ENCODE assay signal across 8 cellular contexts in genomic region chr21:16419188-16419874, GRCh38.
DNase-seq lines count a peak whose midpoint lies in the region; ATAC-seq and TF ChIP-seq lines count a peak whose summit lies in the region.

No MANE protein-coding gene starts in this region.

- TF ChIP-seq CTCF in HEK293 (tag by site-specific recombination; IDR thresholded peaks at IDR 0.05) (no peak), hepatocyte (IDR thresholded peaks at IDR 0.05; ENCODE audit: poor library complexity) (no peak)

- H3K9me2 ChIP-seq in hepatocyte (replicated peaks; ENCODE audit: insufficient read depth) = no peaks in the 10 kb centered on the region

- CTCF ChIA-PET in HEK293 (lab: Yijun Ruan, JAX) = no interaction called here

- peak overlapping the region; percentile 45 for H3K4me2 ChIP-seq in hepatocyte

- H3K9me3 ChIP-seq in HEK293 (ENCODE audit: control insufficient read depth, insufficient read depth, low read depth, low read length) (no peaks in the 10 kb centered on the region), adipocyte (ENCODE audit: control insufficient read depth, low read length) (no peaks in the 10 kb centered on the region), hepatocyte (ENCODE audit: low read depth) (no peaks in the 10 kb centered on the region), skeletal muscle tissue (ENCODE audit: control insufficient read depth in 3 of 3, low read length in 3 of 3) (no peaks in the 10 kb centered on the region)

- H4K20me1 ChIP-seq in hepatocyte (ENCODE audit: insufficient read depth, poor library complexity, severe bottlenecking) = no peaks in the 10 kb centered on the region

- 54% methylated on average over 13 of the region's 13 CpGs for WGBS in hepatocyte (ENCODE audit: low lambda C conversion rate, missing lambda C conversion rate)

- no peak overlapping the region for H2AFZ ChIP-seq in hepatocyte

- ATAC-seq in GM21447 (IDR thresholded peaks at IDR 0.05; ENCODE audit: unreplicated experiment) = no peak
- ATAC-seq in GM18909 (IDR thresholded peaks at IDR 0.05; ENCODE audit: poor library complexity, unreplicated experiment) = no peak
- no peak for ATAC-seq in GM21786 (IDR thresholded peaks at IDR 0.05; ENCODE audit: unreplicated experiment)

- POLR2A ChIA-PET in HEK293 (lab: Yijun Ruan, JAX) = no interaction called here

- peaks cover 6% of the 10 kb centered on the region for H3K79me2 ChIP-seq in hepatocyte

- H3K4me1 ChIP-seq in HEK293 (ENCODE audit: control insufficient read depth, insufficient read depth, low read length) (peaks cover 30% of the 10 kb centered on the region), adipocyte (ENCODE audit: control insufficient read depth, insufficient read depth, low read length) (peaks cover 31% of the 10 kb centered on the region), hepatocyte (ENCODE audit: insufficient read depth) (no peaks in the 10 kb centered on the region), skeletal muscle tissue (ENCODE audit: control insufficient read depth in 3 of 3, insufficient read depth in 3 of 3, low read length in 3 of 3) (peaks cover 3 to 10% (median 7%) of the 10 kb centered on the region in 3 donors)

- DNase-seq in adipocyte (ENCODE audit: low read depth) (peak; percentile 61), hepatocyte (ENCODE audit: low spot score) (peak; percentile 63), erythroblast (lab: John Stamatoyannopoulos, UW) (no peak)

- H3K27me3 ChIP-seq in adipocyte (replicated peaks; ENCODE audit: control insufficient read depth, insufficient read depth, low read length) = no peaks in the 10 kb centered on the region
- H3K27me3 ChIP-seq in hepatocyte = no peaks in the 10 kb centered on the region
- H3K27me3 ChIP-seq in skeletal muscle tissue (ENCODE audit: control insufficient read depth in 3 of 3, insufficient read depth in 3 of 3, low read length in 3 of 3) = no peaks in the 10 kb centered on the region

- H3K27ac ChIP-seq in HEK293 (ENCODE audit: extremely low read depth, low read depth, low read length) = peak overlapping the region; percentile 97
- H3K27ac ChIP-seq in hepatocyte = peak overlapping the region; percentile 52
- peak overlapping the region; percentile 88 for H3K27ac ChIP-seq in skeletal muscle tissue (ENCODE audit: low read depth, low read length)

- H3K36me3 ChIP-seq in HEK293 (ENCODE audit: control insufficient read depth in 2 of 2, insufficient read depth in 1 of 2, low read length in 2 of 2) (no peaks in the 10 kb centered on the region), adipocyte (ENCODE audit: control insufficient read depth, insufficient read depth, low read length, severe bottlenecking) (no peaks in the 10 kb centered on the region), hepatocyte (replicated peaks; ENCODE audit: insufficient read depth, low read depth) (no peaks in the 10 kb centered on the region), skeletal muscle tissue (ENCODE audit: control insufficient read depth in 3 of 3, insufficient read depth in 3 of 3, low read length in 3 of 3) (no peaks in the 10 kb centered on the region)

- H3K4me3 ChIP-seq in HEK293 (ENCODE audit: low read depth, low read length) (no peak overlapping the region), adipocyte (ENCODE audit: low read length) (peak overlapping the region; percentile 83), hepatocyte (peak overlapping the region; percentile 4), skeletal muscle tissue (ENCODE audit: low read length in 3 of 3) (peak overlapping the region; percentile 75 to 92 (median 78))

- H3K9ac ChIP-seq in adipocyte (ENCODE audit: low read length) = peak overlapping the region; percentile 91
- peak overlapping the region; percentile 85 to 90 (median 87) for H3K9ac ChIP-seq in skeletal muscle tissue (ENCODE audit: low read depth in 1 of 3, low read length in 3 of 3)

- no peak for TF ChIP-seq POLR2A in erythroblast (IDR thresholded peaks at IDR 0.05; ENCODE audit: low read length)

TF ChIP-seq in HEK293, 187 proteins besides CTCF, POLR2A, EP300 and RAD21 (continues in another document):
- TF ChIP-seq TRIM28 (IDR thresholded peaks at IDR 0.05; ENCODE audit: borderline replicate concordance, low read length) (peak; percentile 72; the same call in 1 of the 2 replicates), REST (tag by site-specific recombination; IDR thresholded peaks at IDR 0.05) (no peak), ZSCAN5A (tag by site-specific recombination; IDR thresholded peaks at IDR 0.05) (no peak), PRDM2 (tag by site-specific recombination; IDR thresholded peaks at IDR 0.05; ENCODE audit: borderline replicate concordance) (no peak)

Comparison
In these comparisons a context has a peak if more than half of its experiments do, and no peak if none do; other contexts are left out.
1. DNase-seq: peak in adipocyte (single experiment) and hepatocyte (single experiment); none in erythroblast (0 of 2).
2. Peak in every context shown above with its lines, with median percentiles within 50 percentile points of each other: H3K27ac ChIP-seq.